ENCODE assay signal across 20 cellular contexts in genomic region chr3:195835791-195836190, GRCh38. TPM values are rescaled to one million over a fixed set of nuclear protein-coding genes. Genes with fewer than 3 reads are reported as not detected.
DNase-seq lines count a peak whose midpoint lies in the region; ATAC-seq, FAIRE-seq and TF ChIP-seq lines count a peak whose summit lies in the region.
"Had no signal": no experiment of that assay in that cellular context is flagged by ENCODE, and none has a peak within 500 bp of the region (broad histone marks: within the 10 kb centered on the region; RNA-seq: fewer than 3 reads in every experiment).

No MANE protein-coding gene starts in this region.

- H3K4me3 ChIP-seq in Panc1 (ENCODE audit: low read depth in 2 of 2, low read length in 2 of 2) (no peak overlapping the region), H1 (ENCODE audit: extremely low read depth in 1 of 4, insufficient read depth in 2 of 4, low read depth in 3 of 4, low read length in 4 of 4) (no peak overlapping the region), mucosa of rectum (ENCODE audit: low read length in 2 of 2) (no peak overlapping the region)
- H3K4me3 ChIP-seq: GM23338 had no signal

- no peaks in the 10 kb centered on the region for H3K4me1 Mint-ChIP-seq in stimulated activated effector memory CD8-positive, alpha-beta T cell treated with anti-CD3 and anti-CD28 coated beads, Interleukin-12 subunit alpha, Interleukin-12 subunit beta, amount 100 ng/mL, for 72 hours
- H3K4me1 Mint-ChIP-seq: CD4-positive, alpha-beta memory T cell had no signal

- H3K36me3 ChIP-seq in Panc1 (ENCODE audit: control insufficient read depth, insufficient read depth, low read length), result no peaks in the 10 kb centered on the region
- H3K36me3 ChIP-seq in H1 (ENCODE audit: control insufficient read depth in 2 of 4, insufficient read depth in 4 of 4, low read length in 3 of 4), result no peaks in the 10 kb centered on the region
- H3K36me3 ChIP-seq in mucosa of rectum (ENCODE audit: control insufficient read depth in 2 of 2, insufficient read depth in 2 of 2, low read length in 2 of 2), result no peaks in the 10 kb centered on the region
- H3K36me3 ChIP-seq: BE2C had no signal

- H3K56ac ChIP-seq in H1 (replicated peaks; ENCODE audit: insufficient read length, low read depth, low read length), result no peak overlapping the region

- peak; percentile 43; the same call in 1 of the 2 replicates for ATAC-seq in Panc1
- no peak for ATAC-seq in stimulated activated effector memory CD8-positive, alpha-beta T cell treated with anti-CD3 and anti-CD28 coated beads, Interleukin-12 subunit alpha, Interleukin-12 subunit beta, amount 100 ng/mL, for 72 hours
- ATAC-seq: GM23338, HepG2 had no signal

- no peaks in the 10 kb centered on the region for H3K79me2 ChIP-seq in H1 (ENCODE audit: control insufficient read depth in 1 of 2, insufficient read depth in 2 of 2, low read length in 2 of 2)

- TF ChIP-seq RAD21 in H1 (IDR thresholded peaks at IDR 0.05 in 1 of 2, conservative IDR thresholded peaks at IDR 0.05 in 1 of 2; ENCODE audit: low read depth in 2 of 2, low read length in 2 of 2), result no peak

- H2BK120ac ChIP-seq in H1 (replicated peaks; ENCODE audit: low read depth, low read length), result no peak overlapping the region

- H3K4me3 Mint-ChIP-seq in stimulated activated effector memory CD8-positive, alpha-beta T cell treated with anti-CD3 and anti-CD28 coated beads, Interleukin-12 subunit alpha, Interleukin-12 subunit beta, amount 100 ng/mL, for 72 hours, result no peak overlapping the region
- H3K4me3 Mint-ChIP-seq: CD4-positive, alpha-beta memory T cell; GM23338; H9; HFFc6 had no signal

- no peaks in the 10 kb centered on the region for H3K23me2 ChIP-seq in H1 (ENCODE audit: low read depth, low read length)

- no peak overlapping the region for H2BK5ac ChIP-seq in H1 (ENCODE audit: low read depth, low read length)

- H4K8ac ChIP-seq in H1 (ENCODE audit: extremely low read depth, insufficient read depth, low read length), result no peak overlapping the region

- H3K27me3 ChIP-seq in Panc1 (ENCODE audit: control insufficient read depth, insufficient read depth, low read length) (no peaks in the 10 kb centered on the region), H1 (replicated peaks in 1 of 4; ENCODE audit: control insufficient read depth in 3 of 4, extremely low read depth in 1 of 4, insufficient read depth in 3 of 4, low read length in 3 of 4) (no peaks in the 10 kb centered on the region), mucosa of rectum (ENCODE audit: control insufficient read depth in 2 of 2, insufficient read depth in 2 of 2, low read length in 2 of 2) (no peaks in the 10 kb centered on the region)
- H3K27me3 ChIP-seq: BE2C had no signal

- no peak overlapping the region for H3K18ac ChIP-seq in H1 (ENCODE audit: extremely low read depth, low read length)

- H2AFZ ChIP-seq in H1 (ENCODE audit: low read length), result no peak overlapping the region
- H2AFZ ChIP-seq: GM23338 had no signal

- H3K4me1 ChIP-seq in Panc1 (ENCODE audit: control insufficient read depth, insufficient read depth, low read length) (no peaks in the 10 kb centered on the region), H1 (replicated peaks in 1 of 4; ENCODE audit: control insufficient read depth in 3 of 4, insufficient read depth in 4 of 4, low read length in 3 of 4) (peaks cover 0 to 10% (median 5%) of the 10 kb centered on the region in 4 experiments; a peak in 6 of 7 replicates), mucosa of rectum (ENCODE audit: control insufficient read depth in 2 of 2, insufficient read depth in 2 of 2, low read length in 2 of 2) (peaks cover 4 to 7% of the 10 kb centered on the region in 2 donors)
- H3K4me1 ChIP-seq: BE2C had no signal

- H3K27ac Mint-ChIP-seq in stimulated activated effector memory CD8-positive, alpha-beta T cell treated with anti-CD3 and anti-CD28 coated beads, Interleukin-12 subunit alpha, Interleukin-12 subunit beta, amount 100 ng/mL, for 72 hours, result peak overlapping the region; percentile 58
- H3K27ac Mint-ChIP-seq: CD4-positive, alpha-beta memory T cell; GM23338; HFFc6 had no signal

- no peak overlapping the region for H2BK20ac ChIP-seq in H1 (ENCODE audit: low read length)

- TF ChIP-seq CTCF in Panc1 (IDR thresholded peaks at IDR 0.05) (no peak), H1 (IDR thresholded peaks at IDR 0.05; ENCODE audit: control extremely low read depth in 1 of 3, insufficient read depth in 1 of 3, low read depth in 1 of 3, low read length in 3 of 3) (no peak)

- H3K4ac ChIP-seq in H1 (replicated peaks; ENCODE audit: insufficient read length, low read depth, low read length), result no peak overlapping the region

- no peak overlapping the region for H3K23ac ChIP-seq in H1 (ENCODE audit: insufficient read length)

- 95% methylated on average over 12 of the region's 14 CpGs; no CpG with 5 or more reads in 1 of the 2 experiments for WGBS in H1 (ENCODE audit: extremely low coverage in 1 of 2, insufficient coverage in 1 of 2, insufficient read length in 1 of 2, insufficient replicate concordance in 2 of 2, low coverage in 1 of 2, low lambda C conversion rate in 2 of 2, missing lambda C conversion rate in 1 of 2), 2 experiments

- no TSS peak for BruUV-seq in Panc1 (replicated peaks; lab: Mats Ljungman, UMichigan)

- intact Hi-C loops in Panc1 (cut with micrococcal nuclease; ENCODE audit: unreplicated experiment), result no loop called here

- DNase-seq in Panc1 (ENCODE audit: low read depth, low spot score) (no peak), H1 (ENCODE audit: low read depth in 1 of 2, low spot score in 2 of 2) (no peak), HEK293T (ENCODE audit: extremely low spot score) (no peak), activated gamma-delta T cell treated with Interleukin-2 at 50 U/mL for 16 hours (no peak)
- DNase-seq in stimulated activated effector memory CD8-positive, alpha-beta T cell treated with anti-CD3 and anti-CD28 coated beads, Interleukin-12 subunit alpha, Interleukin-12 subunit beta, amount 100 ng/mL, for 72 hours (ENCODE audit: low spot score in 2 of 2), result no peak
- no peak for DNase-seq in activated CD4-positive, alpha-beta T cell treated with anti-CD3 and anti-CD28 coated beads, Interleukin-2, amount 50 U/mL, for 1 hour
- DNase-seq: BE2C; CD4-positive, alpha-beta memory T cell; DMS79 treated with DMSO at 0.1 percent for 48 hours; EL; H9; HFFc6 had no signal

- no peak for FAIRE-seq in H1 (lab: Jason Lieb, UNC)
- FAIRE-seq: A204.1, G401.6, GM12891, HepG2, HTR-8/SVneo had no signal

- no peaks in the 10 kb centered on the region for H4K20me1 ChIP-seq in H1 (replicated peaks in 1 of 2; ENCODE audit: control insufficient read depth in 1 of 2, insufficient read depth in 2 of 2, low read length in 2 of 2)

- H2AK5ac ChIP-seq in H1 (ENCODE audit: low read depth, low read length), result no peak overlapping the region

- TF ChIP-seq EP300 in H1 (IDR thresholded peaks at IDR 0.05; ENCODE audit: borderline replicate concordance in 1 of 2, low read depth in 2 of 2, low read length in 2 of 2), result no peak

- CTCF ChIA-PET in Panc1 (lab: Charles Lee), result interaction anchor here (1.6 kb wide), 1 partner anchor 15 kb away, joined by 5 read pairs; no protein-coding TSS in a partner anchor
- CTCF ChIA-PET in H1 (lab: Charles Lee; ENCODE audit: partially characterized antibody), result interaction anchor here (1.0 to 2.7 kb wide), 4 partner anchors 15 to 36 kb away, joined by 3 to 13 read pairs (median 5); no protein-coding TSS in a partner anchor
- CTCF ChIA-PET in HEK293T (lab: Yijun Ruan, JAX), result no interaction called here

- in situ Hi-C loops in Panc1 (cut with HindIII; ENCODE audit: low pct_unique_long_range_greater_than_20kb, low sequenced_read_pairs), result no loop called here

- POLR2A ChIA-PET in Panc1 (lab: Charles Lee) (no interaction called here), H1 (lab: Charles Lee; ENCODE audit: partially characterized antibody) (interaction anchor here (1.4 kb wide), 1 partner anchor 21 kb away, joined by 4 read pairs; no protein-coding TSS in a partner anchor), HEK293T (lab: Yijun Ruan, JAX) (no interaction called here)

- H2BK15ac ChIP-seq in H1 (ENCODE audit: low read length), result no peak overlapping the region

- H3K9me3 Mint-ChIP-seq in stimulated activated effector memory CD8-positive, alpha-beta T cell treated with anti-CD3 and anti-CD28 coated beads, Interleukin-12 subunit alpha, Interleukin-12 subunit beta, amount 100 ng/mL, for 72 hours, result no peaks in the 10 kb centered on the region
- H3K9me3 Mint-ChIP-seq: CD4-positive, alpha-beta memory T cell; HFFc6 had no signal

- H3K27ac ChIP-seq in Panc1 (ENCODE audit: low read length) (no peak overlapping the region), H1 (ENCODE audit: low read depth, low read length) (no peak overlapping the region), mucosa of rectum (ENCODE audit: low read depth in 2 of 2, low read length in 2 of 2) (peak overlapping the region; percentile 52 to 77)
- H3K27ac ChIP-seq: C4-2B had no signal

- H3K4me2 ChIP-seq in H1 (ENCODE audit: insufficient read depth in 1 of 2, low read depth in 2 of 2, low read length in 2 of 2), result no peak overlapping the region
- H3K4me2 ChIP-seq: GM23338 had no signal

- H4K5ac ChIP-seq in H1 (ENCODE audit: insufficient read length, low read depth, low read length), result no peak overlapping the region

- H3K79me1 ChIP-seq in H1 (ENCODE audit: low read depth, low read length), result no peaks in the 10 kb centered on the region

- H3K9me3 ChIP-seq in Panc1 (ENCODE audit: control insufficient read depth, insufficient read depth, low read depth, low read length), result no peaks in the 10 kb centered on the region
- peaks cover 0 to 2% of the 10 kb centered on the region in 2 experiments; a peak in 1 of 4 replicates for H3K9me3 ChIP-seq in H1 (ENCODE audit: insufficient read depth in 2 of 2, low read depth in 1 of 2, low read length in 1 of 2)
- H3K9me3 ChIP-seq in mucosa of rectum (ENCODE audit: control insufficient read depth in 2 of 2, low read length in 2 of 2), result no peaks in the 10 kb centered on the region
- H3K9me3 ChIP-seq: BE2C had no signal

- no peaks in the 10 kb centered on the region for H3K36me3 Mint-ChIP-seq in stimulated activated effector memory CD8-positive, alpha-beta T cell treated with anti-CD3 and anti-CD28 coated beads, Interleukin-12 subunit alpha, Interleukin-12 subunit beta, amount 100 ng/mL, for 72 hours
- H3K36me3 Mint-ChIP-seq: CD4-positive, alpha-beta memory T cell had no signal

- TF ChIP-seq POLR2A in H1 (IDR thresholded peaks at IDR 0.05; ENCODE audit: control extremely low read depth in 1 of 2, low read depth in 2 of 2, low read length in 2 of 2), result no peak

- H3K14ac ChIP-seq in H1 (ENCODE audit: insufficient read length), result no peak overlapping the region

- H2BK12ac ChIP-seq in H1 (ENCODE audit: low read depth, low read length), result 0 out of 2 replicates have a peak overlapping the region, but pooled peaks have one; percentile 27

- H3K9ac ChIP-seq in H1 (replicated peaks in 1 of 4; ENCODE audit: extremely low read depth in 1 of 4, low read depth in 3 of 4, low read length in 3 of 4) (no peak overlapping the region), mucosa of rectum (ENCODE audit: low read depth in 1 of 2, low read length in 2 of 2) (peak overlapping the region; percentile 18 to 32)

- no peak overlapping the region for H4K91ac ChIP-seq in H1 (replicated peaks; ENCODE audit: insufficient read length, low read length)

RNA-seq across cellular contexts. Expression of gene MUC4, which starts 24.1 kb away (rescaled TPM):
- 0.03 TPM for total RNA-seq in Panc1 (2021; ENCODE audit: unreplicated experiment)
- polyA plus RNA-seq in Panc1 (2012; ENCODE audit: insufficient read length), result not detected
- total RNA-seq in H1 (2021; fragmentation: NEBNext Ultra II Directional; extraction: Animal tissue kit (Norgen Biotek cat#: 25700)), result 1.4 and 2.0 TPM in 2 replicates
- 0.89 and 2.0 TPM in 2 replicates for polyA plus RNA-seq in H1 (2011; rRNA removed)
- 0.94 TPM for polyA plus RNA-seq in H1 (2011; cell fraction: cytosol; rRNA removed)
- polyA plus RNA-seq in H1 (2011; cell fraction: nucleus; rRNA removed), result 5.4 TPM
- 1.1 to 1.8 TPM (median 1.6 TPM) in 4 replicates for polyA plus RNA-seq in H1 (2012, experiment 1 of 2)
- polyA plus RNA-seq in H1 (2012, experiment 2 of 2), result 0.34 TPM
- polyA plus RNA-seq in H1 (2013, experiment 1 of 2), result 0.83 TPM
- polyA plus RNA-seq in H1 (2013, experiment 2 of 2), result 0.59 TPM
- polyA minus RNA-seq in H1 (2011; rRNA and poly(A)+ RNA removed), result 0.98 and 2.0 TPM in 2 replicates
- 1.0 TPM for polyA minus RNA-seq in H1 (2011; cell fraction: cytosol; rRNA and poly(A)+ RNA removed)
- 2.8 TPM for polyA minus RNA-seq in H1 (2011; cell fraction: nucleus; rRNA and poly(A)+ RNA removed)
- total RNA-seq: CD4-positive, alpha-beta memory T cell; HepG2; HFFc6 had no signal
- polyA plus RNA-seq: CD4-positive, alpha-beta memory T cell; HepG2 had no signal

Comparison
In these comparisons a context has a peak if more than half of its experiments do, and no peak if none do; other contexts are left out.
1. H3K27ac ChIP-seq: peak in mucosa of rectum (2 of 2); none in Panc1 (single experiment) and H1 (single experiment).
2. H3K9ac ChIP-seq: peak in mucosa of rectum (2 of 2); none in H1 (0 of 4).